In the genomic region with DNA sequence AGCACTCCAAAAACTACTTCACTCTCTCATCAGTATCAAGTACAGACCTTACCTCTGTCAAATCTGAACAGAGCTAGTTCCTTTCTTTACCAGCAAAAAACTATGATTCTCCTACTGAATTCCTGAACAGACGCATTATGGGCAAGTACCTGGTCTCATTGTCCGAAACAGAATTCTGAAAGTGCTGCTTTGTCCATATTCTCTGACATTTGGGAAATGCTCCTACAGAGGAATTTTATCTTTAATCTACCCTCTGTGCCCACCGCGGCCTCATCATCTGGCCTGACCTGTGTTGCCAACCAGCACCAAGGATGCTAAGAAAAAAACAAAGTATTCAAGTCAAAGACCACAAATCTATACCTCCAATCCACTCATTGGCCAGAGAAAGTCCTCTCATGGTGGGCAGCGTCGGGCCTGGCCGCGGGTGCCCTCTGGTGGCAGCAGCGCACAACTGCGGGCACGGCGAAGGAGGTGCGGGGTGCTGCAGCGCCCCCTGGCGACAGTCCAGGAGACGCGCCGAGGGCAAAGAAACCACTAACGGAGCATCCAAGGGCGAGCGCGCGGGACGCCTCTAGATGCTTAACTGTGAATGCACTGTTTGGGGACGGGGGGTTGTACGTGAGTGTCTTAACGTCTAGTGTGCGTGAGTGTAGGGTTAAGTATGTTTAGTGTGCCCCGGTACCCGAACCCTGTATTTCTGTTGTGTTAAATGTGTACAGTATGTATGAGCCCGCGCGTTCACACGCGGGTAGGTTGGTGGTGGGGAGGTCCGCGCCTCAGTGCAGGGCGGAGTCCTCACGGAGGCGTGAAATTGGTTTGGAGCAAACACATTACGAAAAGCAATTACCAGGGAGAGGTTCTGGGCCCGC, we compare ENCODE assay signal across 1 cellular context.
A peak's percentile ranks its signal among the peaks of the same experiment; 100 is the strongest.
TF ChIP-seq lines count a peak whose summit lies in the region.

No MANE protein-coding gene starts in this region.

TF ChIP-seq in GM12878, 131 proteins besides CTCF, POLR2A, EP300 and RAD21 (continued from another document and continues in another):
- no peak for TF ChIP-seq ZBTB11 (CRISPR knock-in tag; IDR thresholded peaks at IDR 0.05)
- TF ChIP-seq PAX5 (IDR thresholded peaks at IDR 0.05; ENCODE audit: borderline replicate concordance, low read depth, low read length), result peak; percentile 33; the same call in 1 of the 2 replicates
- TF ChIP-seq KLF5 (IDR thresholded peaks at IDR 0.05; ENCODE audit: partially characterized antibody), result peak; percentile 48
- TF ChIP-seq SP1 (IDR thresholded peaks at IDR 0.05; ENCODE audit: low read depth, low read length), result peak; percentile 69
- TF ChIP-seq ZNF217 (IDR thresholded peaks at IDR 0.05), result no peak
- TF ChIP-seq GATAD2B (conservative IDR thresholded peaks at IDR 0.05; ENCODE audit: low read depth), result no peak
- no peak for TF ChIP-seq PKNOX1 (IDR thresholded peaks at IDR 0.05)
- no peak for TF ChIP-seq CBX3 (IDR thresholded peaks at IDR 0.05; ENCODE audit: borderline replicate concordance, low read depth)
- TF ChIP-seq NFYA (IDR thresholded peaks at IDR 0.05; ENCODE audit: borderline replicate concordance, low read depth, low read length), result no peak
- TF ChIP-seq MTA3 (IDR thresholded peaks at IDR 0.05; ENCODE audit: borderline replicate concordance, low read length), result no peak
- TF ChIP-seq NFXL1 (IDR thresholded peaks at IDR 0.05; ENCODE audit: borderline replicate concordance), result no peak
- no peak for TF ChIP-seq JUND (IDR thresholded peaks at IDR 0.05; ENCODE audit: low read depth, low read length)
- TF ChIP-seq ASH2L (IDR thresholded peaks at IDR 0.05; ENCODE audit: borderline replicate concordance, low read depth), result no peak
- no peak for TF ChIP-seq EZH2 (IDR thresholded peaks at IDR 0.05; ENCODE audit: borderline replicate concordance, control insufficient read depth, low read depth, low read length)
- 0 out of 2 replicates have a peak, but pooled peaks have one; percentile 16 for TF ChIP-seq NBN (IDR thresholded peaks at IDR 0.05)
- TF ChIP-seq, protein P1, sequence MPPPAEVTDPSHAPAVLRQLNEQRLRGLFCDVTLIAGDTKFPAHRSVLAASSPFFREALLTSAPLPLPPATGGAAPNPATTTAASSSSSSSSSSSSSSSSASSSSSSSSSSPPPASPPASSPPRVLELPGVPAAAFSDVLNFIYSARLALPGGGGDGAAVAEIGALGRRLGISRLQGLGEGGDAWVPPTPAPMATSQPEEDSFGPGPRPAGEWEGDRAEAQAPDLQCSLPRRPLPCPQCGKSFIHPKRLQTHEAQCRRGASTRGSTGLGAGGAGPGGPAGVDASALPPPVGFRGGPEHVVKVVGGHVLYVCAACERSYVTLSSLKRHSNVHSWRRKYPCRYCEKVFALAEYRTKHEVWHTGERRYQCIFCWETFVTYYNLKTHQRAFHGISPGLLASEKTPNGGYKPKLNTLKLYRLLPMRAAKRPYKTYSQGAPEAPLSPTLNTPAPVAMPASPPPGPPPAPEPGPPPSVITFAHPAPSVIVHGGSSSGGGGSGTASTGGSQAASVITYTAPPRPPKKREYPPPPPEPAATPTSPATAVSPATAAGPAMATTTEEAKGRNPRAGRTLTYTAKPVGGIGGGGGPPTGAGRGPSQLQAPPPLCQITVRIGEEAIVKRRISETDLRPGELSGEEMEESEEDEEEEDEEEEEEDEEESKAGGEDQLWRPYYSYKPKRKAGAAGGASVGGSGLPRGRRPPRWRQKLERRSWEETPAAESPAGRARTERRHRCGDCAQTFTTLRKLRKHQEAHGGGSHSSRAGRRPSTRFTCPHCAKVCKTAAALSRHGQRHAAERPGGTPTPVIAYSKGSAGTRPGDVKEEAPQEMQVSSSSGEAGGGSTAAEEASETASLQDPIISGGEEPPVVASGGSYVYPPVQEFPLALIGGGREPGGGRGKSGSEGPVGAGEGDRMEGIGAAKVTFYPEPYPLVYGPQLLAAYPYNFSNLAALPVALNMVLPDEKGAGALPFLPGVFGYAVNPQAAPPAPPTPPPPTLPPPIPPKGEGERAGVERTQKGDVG (CRISPR knock-in tag; IDR thresholded peaks at IDR 0.05), result no peak
- TF ChIP-seq ZNF687 (IDR thresholded peaks at IDR 0.05), result no peak
- TF ChIP-seq, protein P2, sequence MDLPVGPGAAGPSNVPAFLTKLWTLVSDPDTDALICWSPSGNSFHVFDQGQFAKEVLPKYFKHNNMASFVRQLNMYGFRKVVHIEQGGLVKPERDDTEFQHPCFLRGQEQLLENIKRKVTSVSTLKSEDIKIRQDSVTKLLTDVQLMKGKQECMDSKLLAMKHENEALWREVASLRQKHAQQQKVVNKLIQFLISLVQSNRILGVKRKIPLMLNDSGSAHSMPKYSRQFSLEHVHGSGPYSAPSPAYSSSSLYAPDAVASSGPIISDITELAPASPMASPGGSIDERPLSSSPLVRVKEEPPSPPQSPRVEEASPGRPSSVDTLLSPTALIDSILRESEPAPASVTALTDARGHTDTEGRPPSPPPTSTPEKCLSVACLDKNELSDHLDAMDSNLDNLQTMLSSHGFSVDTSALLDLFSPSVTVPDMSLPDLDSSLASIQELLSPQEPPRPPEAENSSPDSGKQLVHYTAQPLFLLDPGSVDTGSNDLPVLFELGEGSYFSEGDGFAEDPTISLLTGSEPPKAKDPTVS (IDR thresholded peaks at IDR 0.05; ENCODE audit: low read depth, low read length), result no peak
- TF ChIP-seq MEF2A (IDR thresholded peaks at IDR 0.05; ENCODE audit: insufficient read depth, low read depth, low read length), result no peak
- TF ChIP-seq NKRF (conservative IDR thresholded peaks at IDR 0.05), result no peak
- TF ChIP-seq MYC (IDR thresholded peaks at IDR 0.05; ENCODE audit: insufficient read depth, insufficient read length, insufficient replicate concordance, low read length, severe bottlenecking), result no peak
- TF ChIP-seq, protein P3, sequence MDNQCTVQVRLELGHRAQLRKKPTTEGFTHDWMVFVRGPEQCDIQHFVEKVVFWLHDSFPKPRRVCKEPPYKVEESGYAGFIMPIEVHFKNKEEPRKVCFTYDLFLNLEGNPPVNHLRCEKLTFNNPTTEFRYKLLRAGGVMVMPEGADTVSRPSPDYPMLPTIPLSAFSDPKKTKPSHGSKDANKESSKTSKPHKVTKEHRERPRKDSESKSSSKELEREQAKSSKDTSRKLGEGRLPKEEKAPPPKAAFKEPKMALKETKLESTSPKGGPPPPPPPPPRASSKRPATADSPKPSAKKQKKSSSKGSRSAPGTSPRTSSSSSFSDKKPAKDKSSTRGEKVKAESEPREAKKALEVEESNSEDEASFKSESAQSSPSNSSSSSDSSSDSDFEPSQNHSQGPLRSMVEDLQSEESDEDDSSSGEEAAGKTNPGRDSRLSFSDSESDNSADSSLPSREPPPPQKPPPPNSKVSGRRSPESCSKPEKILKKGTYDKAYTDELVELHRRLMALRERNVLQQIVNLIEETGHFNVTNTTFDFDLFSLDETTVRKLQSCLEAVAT (IDR thresholded peaks at IDR 0.05), result no peak
- no peak for TF ChIP-seq STAT3 (IDR thresholded peaks at IDR 0.05; ENCODE audit: low read depth, low read length)
- TF ChIP-seq EED (IDR thresholded peaks at IDR 0.05; ENCODE audit: low read depth), result no peak
- peak; percentile 74; the same call in 1 of the 2 replicates for TF ChIP-seq ZNF207 (IDR thresholded peaks at IDR 0.05; ENCODE audit: borderline replicate concordance)
- no peak for TF ChIP-seq TAF1 (IDR thresholded peaks at IDR 0.05; ENCODE audit: borderline replicate concordance, low read depth, low read length)
- no peak for TF ChIP-seq RAD51 (IDR thresholded peaks at IDR 0.05)
- no peak for TF ChIP-seq ESRRA (IDR thresholded peaks at IDR 0.05; ENCODE audit: low read length)
- TF ChIP-seq, protein P4, sequence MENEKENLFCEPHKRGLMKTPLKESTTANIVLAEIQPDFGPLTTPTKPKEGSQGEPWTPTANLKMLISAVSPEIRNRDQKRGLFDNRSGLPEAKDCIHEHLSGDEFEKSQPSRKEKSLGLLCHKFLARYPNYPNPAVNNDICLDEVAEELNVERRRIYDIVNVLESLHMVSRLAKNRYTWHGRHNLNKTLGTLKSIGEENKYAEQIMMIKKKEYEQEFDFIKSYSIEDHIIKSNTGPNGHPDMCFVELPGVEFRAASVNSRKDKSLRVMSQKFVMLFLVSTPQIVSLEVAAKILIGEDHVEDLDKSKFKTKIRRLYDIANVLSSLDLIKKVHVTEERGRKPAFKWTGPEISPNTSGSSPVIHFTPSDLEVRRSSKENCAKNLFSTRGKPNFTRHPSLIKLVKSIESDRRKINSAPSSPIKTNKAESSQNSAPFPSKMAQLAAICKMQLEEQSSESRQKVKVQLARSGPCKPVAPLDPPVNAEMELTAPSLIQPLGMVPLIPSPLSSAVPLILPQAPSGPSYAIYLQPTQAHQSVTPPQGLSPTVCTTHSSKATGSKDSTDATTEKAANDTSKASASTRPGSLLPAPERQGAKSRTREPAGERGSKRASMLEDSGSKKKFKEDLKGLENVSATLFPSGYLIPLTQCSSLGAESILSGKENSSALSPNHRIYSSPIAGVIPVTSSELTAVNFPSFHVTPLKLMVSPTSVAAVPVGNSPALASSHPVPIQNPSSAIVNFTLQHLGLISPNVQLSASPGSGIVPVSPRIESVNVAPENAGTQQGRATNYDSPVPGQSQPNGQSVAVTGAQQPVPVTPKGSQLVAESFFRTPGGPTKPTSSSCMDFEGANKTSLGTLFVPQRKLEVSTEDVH (IDR thresholded peaks at IDR 0.05; ENCODE audit: low read depth, partially characterized antibody), result no peak
- TF ChIP-seq KAT2A (conservative IDR thresholded peaks at IDR 0.05; ENCODE audit: control insufficient read depth, low read depth, low read length), result no peak
- TF ChIP-seq ETV6 (conservative IDR thresholded peaks at IDR 0.05 in 1 of 2, IDR thresholded peaks at IDR 0.05 in 1 of 2; ENCODE audit: borderline replicate concordance in 1 of 2, low read depth in 1 of 2), result no peak
